Comparison of ENCODE assay signal across 23 cellular contexts in the genomic region with DNA sequence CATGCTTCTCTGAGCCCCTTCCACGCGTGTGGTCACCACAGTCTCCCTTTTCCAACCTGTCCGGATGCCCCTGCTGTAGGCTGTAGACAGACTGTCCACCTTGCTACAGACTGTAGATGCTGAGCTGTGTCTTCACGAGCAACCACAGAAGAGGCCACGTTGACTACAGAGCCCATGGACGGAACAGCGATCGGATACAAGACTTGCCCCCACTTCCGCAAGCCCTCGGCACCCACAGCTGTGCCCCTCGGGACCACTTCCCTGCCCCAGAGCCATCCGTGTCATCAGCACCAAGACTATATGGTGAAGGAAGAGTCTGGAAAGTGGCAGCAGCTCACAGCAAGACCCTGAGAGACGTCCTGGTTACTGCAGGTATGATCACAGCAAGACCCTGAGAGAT.
"Had no signal": no experiment of that assay in that cellular context is flagged by ENCODE, and none has a peak within 500 bp of the region (broad histone marks: within the 10 kb centered on the region; RNA-seq: fewer than 3 reads in every experiment).

No MANE protein-coding gene starts in this region.

- H3K27me3 Mint-ChIP-seq: effector memory CD8-positive, alpha-beta T cell; natural killer cell treated with Interleukin-12 subunit alpha and Interleukin-12 subunit beta and Interleukin-15 and Interleukin-18, amount 100 ng/mL, for 72 hours; stimulated activated memory B cell treated with anti-CD40 and anti-IgM and Interleukin-4, amounts not matched to agents 10 μg/mL and 1 μg/mL and 100 μg/mL, for 72 hours had no signal

- H3K4me1 Mint-ChIP-seq: immature natural killer cell; stimulated activated memory B cell treated with anti-CD40 and anti-IgM and Interleukin-4, amounts not matched to agents 10 μg/mL and 1 μg/mL and 100 μg/mL, for 72 hours had no signal

- H3K27ac ChIP-seq: esophagus squamous epithelium, lower lobe of right lung, parathyroid adenoma, prostate gland, sigmoid colon, testis, tibial artery had no signal

- FAIRE-seq: endometrium had no signal

- H3K4me1 ChIP-seq: esophagus squamous epithelium, lower lobe of right lung, parathyroid adenoma, prostate gland, sigmoid colon, testis, tibial artery had no signal

- H3K9me3 ChIP-seq: esophagus squamous epithelium, lower lobe of right lung, prostate gland, sigmoid colon, testis had no signal

- H3K36me3 ChIP-seq: esophagus squamous epithelium, lower lobe of right lung, prostate gland, sigmoid colon, tibial artery had no signal

- H3K9me3 Mint-ChIP-seq: effector memory CD8-positive, alpha-beta T cell; immature natural killer cell; natural killer cell treated with Interleukin-12 subunit alpha and Interleukin-12 subunit beta and Interleukin-15 and Interleukin-18, amount 100 ng/mL, for 72 hours; neural crest cell; stimulated activated memory B cell treated with anti-CD40 and anti-IgM and Interleukin-4, amounts not matched to agents 10 μg/mL and 1 μg/mL and 100 μg/mL, for 72 hours; type B pancreatic cell had no signal

- H3K9ac ChIP-seq: parathyroid adenoma had no signal

- H3K79me2 ChIP-seq: parathyroid adenoma had no signal

- H3K27ac Mint-ChIP-seq: effector memory CD8-positive, alpha-beta T cell; immature natural killer cell; natural killer cell treated with Interleukin-12 subunit alpha and Interleukin-12 subunit beta and Interleukin-15 and Interleukin-18, amount 100 ng/mL, for 72 hours; stimulated activated memory B cell treated with anti-CD40 and anti-IgM and Interleukin-4, amounts not matched to agents 10 μg/mL and 1 μg/mL and 100 μg/mL, for 72 hours; type B pancreatic cell had no signal

- H3K4me3 ChIP-seq: esophagus squamous epithelium, lower lobe of right lung, prostate gland, sigmoid colon, testis, tibial artery had no signal

- H3K4me3 Mint-ChIP-seq: effector memory CD8-positive, alpha-beta T cell; immature natural killer cell; natural killer cell treated with Interleukin-12 subunit alpha and Interleukin-12 subunit beta and Interleukin-15 and Interleukin-18, amount 100 ng/mL, for 72 hours; neural crest cell; stimulated activated memory B cell treated with anti-CD40 and anti-IgM and Interleukin-4, amounts not matched to agents 10 μg/mL and 1 μg/mL and 100 μg/mL, for 72 hours; type B pancreatic cell had no signal

- DNase-seq: cortex of kidney; effector memory CD8-positive, alpha-beta T cell; erythroblast; esophagus squamous epithelium; foreskin melanocyte; hypothalamus; immature natural killer cell; islet precursor cell; left ventricle myocardium superior; lower lobe of right lung; right cardiac atrium; sigmoid colon; substantia nigra; testis; tibial artery had no signal

- H2AFZ ChIP-seq: parathyroid adenoma had no signal

- H3K27me3 ChIP-seq: sigmoid colon, testis, tibial artery had no signal

- ATAC-seq: effector memory CD8-positive, alpha-beta T cell; left ventricle myocardium superior; lower lobe of right lung; natural killer cell treated with Interleukin-12 subunit alpha and Interleukin-12 subunit beta and Interleukin-15 and Interleukin-18, amount 100 ng/mL, for 72 hours; right cardiac atrium; stimulated activated memory B cell treated with anti-CD40 and anti-IgM and Interleukin-4, amounts not matched to agents 10 μg/mL and 1 μg/mL and 100 μg/mL, for 72 hours; stimulated activated naive CD8-positive, alpha-beta T cell treated with anti-CD3 and anti-CD28 coated beads, Interleukin-15, Interleukin-2, amounts not matched to agents 100 U/mL and 50 U/mL, for 24 hours had no signal

- H3K36me3 Mint-ChIP-seq: immature natural killer cell; natural killer cell treated with Interleukin-12 subunit alpha and Interleukin-12 subunit beta and Interleukin-15 and Interleukin-18, amount 100 ng/mL, for 72 hours; stimulated activated memory B cell treated with anti-CD40 and anti-IgM and Interleukin-4, amounts not matched to agents 10 μg/mL and 1 μg/mL and 100 μg/mL, for 72 hours; type B pancreatic cell had no signal
